In the genomic region with DNA sequence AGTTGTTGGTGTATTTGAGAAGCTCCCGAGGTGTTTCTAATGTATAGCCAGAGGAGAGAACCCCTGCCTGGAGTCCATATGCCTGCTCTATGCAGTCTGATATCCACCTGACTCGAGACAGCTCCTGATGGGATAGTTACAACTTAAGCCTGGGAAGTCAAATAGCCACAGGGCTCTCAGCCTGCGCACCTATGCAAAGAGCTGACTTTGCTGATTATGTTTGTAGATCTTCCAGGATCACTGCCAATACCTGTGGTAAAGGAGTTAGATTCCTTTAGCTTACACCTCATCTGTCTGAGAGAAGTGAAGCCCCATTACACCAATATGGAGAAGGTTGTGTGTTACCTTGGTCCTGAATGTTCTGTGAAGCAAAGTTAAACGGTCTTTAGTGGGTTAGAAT, we compare ENCODE assay signal across 20 cellular contexts.
DNase-seq lines count a peak whose midpoint lies in the region; FAIRE-seq and TF ChIP-seq lines count a peak whose summit lies in the region.
"Had no signal": no experiment of that assay in that cellular context is flagged by ENCODE, and none has a peak within 500 bp of the region (broad histone marks: within the 10 kb centered on the region; RNA-seq: fewer than 3 reads in every experiment).

No MANE protein-coding gene starts in this region.

- H3K23ac ChIP-seq in mesendoderm (ENCODE audit: low read length) = no peak overlapping the region

- H3K27ac ChIP-seq in mesendoderm (ENCODE audit: low read depth, low read length) = no peak overlapping the region
- no peak overlapping the region for H3K27ac ChIP-seq in smooth muscle cell (ENCODE audit: low read depth)
- H3K27ac ChIP-seq: 22Rv1; A549; BLaER1 treated with 17β-estradiol and CSF1 and Interleukin-3, amounts not matched to agents 10 nM and 100 nM; C4-2B had no signal

- TF ChIP-seq CTCF in LNCaP clone FGC (IDR thresholded peaks at IDR 0.05; ENCODE audit: control insufficient read depth, extremely low read depth, insufficient read depth) (no peak), bronchial epithelial cell (IDR thresholded peaks at IDR 0.05; ENCODE audit: insufficient read depth, low read length, severe bottlenecking) (no peak), smooth muscle cell (IDR thresholded peaks at IDR 0.05; ENCODE audit: borderline replicate concordance, insufficient read depth, poor library complexity, severe bottlenecking) (no peak)

- H4K5ac ChIP-seq in mesendoderm (ENCODE audit: low read length) = no peak overlapping the region

- H4K8ac ChIP-seq in mesendoderm (ENCODE audit: low read depth, low read length) = no peak overlapping the region

- no peaks in the 10 kb centered on the region for H4K20me1 ChIP-seq in smooth muscle cell (ENCODE audit: low read depth)
- H4K20me1 ChIP-seq: BLaER1 treated with 17β-estradiol and CSF1 and Interleukin-3, amounts not matched to agents 10 nM and 100 nM had no signal

- peak overlapping the region; percentile 3 for H2BK15ac ChIP-seq in mesendoderm (replicated peaks; ENCODE audit: low read depth)

- peak; percentile 89 for DNase-seq in LNCaP clone FGC (ENCODE audit: low read depth)
- no peak for DNase-seq in bronchial epithelial cell (ENCODE audit: low read depth)
- DNase-seq in mesendoderm = no peak
- no peak for DNase-seq in HuH-7.5 (ENCODE audit: low spot score)
- no peak for DNase-seq in smooth muscle cell (lab: John Stamatoyannopoulos, UW; ENCODE audit: unreplicated experiment)
- DNase-seq: AML-193; Caco-2; Calu3; CD4-positive, alpha-beta T cell; CD8-positive, alpha-beta T cell; DMS79 treated with DMSO at 0.1 percent for 48 hours; GF-D8 had no signal

- H2BK120ac ChIP-seq in mesendoderm (ENCODE audit: low read depth, low read length) = no peak overlapping the region

- H3K27me3 ChIP-seq in bronchial epithelial cell (ENCODE audit: control insufficient read depth, insufficient read depth, low read length) (no peaks in the 10 kb centered on the region), mesendoderm (ENCODE audit: insufficient read depth, low read length, poor library complexity) (no peaks in the 10 kb centered on the region), smooth muscle cell (ENCODE audit: low read depth) (no peaks in the 10 kb centered on the region)
- H3K27me3 ChIP-seq: BLaER1 treated with 17β-estradiol and CSF1 and Interleukin-3, amounts not matched to agents 10 nM and 100 nM had no signal

- H3K79me1 ChIP-seq in mesendoderm (ENCODE audit: low read length) = no peaks in the 10 kb centered on the region

- H2BK5ac ChIP-seq in mesendoderm (ENCODE audit: low read length) = no peak overlapping the region

- FAIRE-seq in bronchial epithelial cell (lab: Jason Lieb, UNC) = peak; percentile 58
- FAIRE-seq: A549, D721Med, G401.6, GM12891, GM19239 had no signal

- H3K4me3 ChIP-seq in LNCaP clone FGC (ENCODE audit: low read depth, low read length) (no peak overlapping the region), bronchial epithelial cell (ENCODE audit: low read depth, low read length) (no peak overlapping the region), mesendoderm (ENCODE audit: low read length) (no peak overlapping the region), smooth muscle cell (no peak overlapping the region)
- H3K4me3 ChIP-seq: A549; BLaER1 treated with 17β-estradiol and CSF1 and Interleukin-3, amounts not matched to agents 10 nM and 100 nM had no signal

- no peak overlapping the region for H3K4ac ChIP-seq in mesendoderm (ENCODE audit: low read depth, low read length)

- no peak overlapping the region for H3K56ac ChIP-seq in mesendoderm (ENCODE audit: low read length)

- H3K36me3 ChIP-seq in bronchial epithelial cell (ENCODE audit: control insufficient read depth, insufficient read depth, low read length) = no peaks in the 10 kb centered on the region
- H3K36me3 ChIP-seq in mesendoderm (ENCODE audit: control insufficient read depth, insufficient read depth, low read length) = no peaks in the 10 kb centered on the region
- no peaks in the 10 kb centered on the region for H3K36me3 ChIP-seq in smooth muscle cell (ENCODE audit: low read depth)
- H3K36me3 ChIP-seq: BLaER1 treated with 17β-estradiol and CSF1 and Interleukin-3, amounts not matched to agents 10 nM and 100 nM had no signal

- WGBS in mesendoderm (ENCODE audit: extremely low coverage, insufficient coverage, low lambda C conversion rate) = no CpG with 5 or more reads among the region's 4 CpGs
- 92% methylated on average over 4 of the region's 4 CpGs for WGBS in smooth muscle cell (ENCODE audit: low lambda C conversion rate)

- H3K9ac ChIP-seq in mesendoderm (ENCODE audit: low read length) (no peak overlapping the region), smooth muscle cell (ENCODE audit: low read depth) (no peak overlapping the region)
- H3K9ac ChIP-seq: BLaER1 treated with 17β-estradiol and CSF1 and Interleukin-3, amounts not matched to agents 10 nM and 100 nM had no signal

- no peak overlapping the region for H3K18ac ChIP-seq in mesendoderm (ENCODE audit: low read length)

- H3K4me1 ChIP-seq in mesendoderm (ENCODE audit: control insufficient read depth, low read depth, low read length) (no peaks in the 10 kb centered on the region), smooth muscle cell (ENCODE audit: low read depth) (no peaks in the 10 kb centered on the region)
- H3K4me1 ChIP-seq: A549 had no signal

- no peaks in the 10 kb centered on the region for H3K79me2 ChIP-seq in mesendoderm (ENCODE audit: control insufficient read depth, insufficient read depth, low read length)
- H3K79me2 ChIP-seq in smooth muscle cell (ENCODE audit: low read depth) = no peaks in the 10 kb centered on the region

- no peak overlapping the region for H3K4me2 ChIP-seq in mesendoderm (ENCODE audit: low read length)
- no peak overlapping the region for H3K4me2 ChIP-seq in smooth muscle cell
- H3K4me2 ChIP-seq: A549; BLaER1 treated with 17β-estradiol and CSF1 and Interleukin-3, amounts not matched to agents 10 nM and 100 nM had no signal

- H2AFZ ChIP-seq in smooth muscle cell (ENCODE audit: low read depth) = no peak overlapping the region

- no peak overlapping the region for H2AK5ac ChIP-seq in mesendoderm (ENCODE audit: low read length)

- no peaks in the 10 kb centered on the region for H3F3A ChIP-seq in smooth muscle cell (ENCODE audit: low read depth)

- no peaks in the 10 kb centered on the region for H3K9me3 ChIP-seq in smooth muscle cell (replicated peaks; ENCODE audit: low read depth)
- H3K9me3 ChIP-seq: A549; BLaER1 treated with 17β-estradiol and CSF1 and Interleukin-3, amounts not matched to agents 10 nM and 100 nM; Caco-2 had no signal
